10 cellular contexts compared by ENCODE assay signal in the genomic region with DNA sequence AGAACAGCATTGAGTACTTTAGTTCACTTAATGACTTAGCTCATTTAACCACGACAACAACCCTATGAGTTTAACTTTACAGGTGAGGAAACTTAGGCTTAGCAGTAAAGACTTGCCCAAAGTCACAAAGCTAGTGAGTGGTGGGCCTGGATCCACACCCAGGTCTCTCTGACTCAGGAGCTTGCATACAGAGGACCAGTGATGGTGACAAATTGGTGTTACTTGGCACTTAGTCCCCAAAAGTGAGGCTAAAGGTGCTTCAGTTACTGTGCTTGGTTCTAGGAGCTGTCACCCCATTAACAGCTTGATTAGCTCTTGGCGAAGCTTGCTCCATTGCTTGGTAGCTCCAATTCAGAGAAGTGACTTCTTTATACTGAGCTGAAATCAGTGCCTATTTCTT. TPM values are rescaled to one million over a fixed set of nuclear protein-coding genes. Genes with fewer than 3 reads are reported as not detected.
"Had no signal": no experiment of that assay in that cellular context is flagged by ENCODE, and none has a peak within 500 bp of the region (broad histone marks: within the 10 kb centered on the region; RNA-seq: fewer than 3 reads in every experiment).

No MANE protein-coding gene starts in this region.

- H3K27ac ChIP-seq: GM23248, HL-60 had no signal

- ATAC-seq: HCT116, HepG2 had no signal

- H3K4me3 ChIP-seq: GM23248, HAP-1 had no signal

- H3K4me1 ChIP-seq: HAP-1 had no signal

- FAIRE-seq: HepG2 had no signal

- H3K4me3 Mint-ChIP-seq: HFFc6, IgD-negative memory B cell had no signal

- DNase-seq: GM23248, GOT3, H7, HFFc6 had no signal

- H3K9me3 ChIP-seq: HAP-1 had no signal

- H3K27ac Mint-ChIP-seq: HFFc6, IgD-negative memory B cell had no signal

- H3K9me3 Mint-ChIP-seq: HFFc6, IgD-negative memory B cell had no signal

RNA-seq across cellular contexts. Expression of a gene that starts 6.1 kb away (rescaled TPM):
- total RNA-seq: H4 had no signal
